ENCODE assay signal across 8 cellular contexts in genomic region chr6:53986165-53986720, GRCh38.
DNase-seq lines count a peak whose midpoint lies in the region; ATAC-seq, FAIRE-seq and TF ChIP-seq lines count a peak whose summit lies in the region.

No MANE protein-coding gene starts in this region.

- no peaks in the 10 kb centered on the region for H3K4me1 ChIP-seq in Loucy (ENCODE audit: insufficient read depth, low read length, poor library complexity, severe bottlenecking)

- TF ChIP-seq CTCF in Loucy (conservative IDR thresholded peaks at IDR 0.05; ENCODE audit: low read length) (peak; percentile 99), SU-DHL-6 (IDR thresholded peaks at IDR 0.05; ENCODE audit: insufficient read depth, low read length, poor library complexity, severe bottlenecking) (peak; percentile 97)

- DNase-seq in COLO829 (ENCODE audit: low spot score): peak; percentile 63
- no peak for DNase-seq in GM19239 (ENCODE audit: insufficient read length, low spot score)
- DNase-seq in head of caudate nucleus: peak in 41 of 42 donors; percentile 9 to 76 (median 53)
- DNase-seq in sciatic nerve (ENCODE audit: low spot score): peak; percentile 76

- peak; percentile 35 for FAIRE-seq in GM19239 (lab: Jason Lieb, UNC)

- H4K20me1 ChIP-seq in Loucy (ENCODE audit: insufficient read depth, low read length, poor library complexity, severe bottlenecking) (no peaks in the 10 kb centered on the region), SU-DHL-6 (ENCODE audit: low read depth, low read length) (no peaks in the 10 kb centered on the region)

- H3K9ac ChIP-seq in Loucy (ENCODE audit: low read depth, low read length, poor library complexity, severe bottlenecking): no peak overlapping the region
- H3K9ac ChIP-seq in SU-DHL-6 (ENCODE audit: low read length): no peak overlapping the region

- H3K9me2 ChIP-seq in Loucy (replicated peaks; ENCODE audit: low read depth, low read length) (no peaks in the 10 kb centered on the region), SU-DHL-6 (replicated peaks; ENCODE audit: insufficient read depth, low read length) (no peaks in the 10 kb centered on the region)

- H3K36me3 ChIP-seq in Loucy (ENCODE audit: insufficient read depth, low read length): no peaks in the 10 kb centered on the region
- no peaks in the 10 kb centered on the region for H3K36me3 ChIP-seq in SU-DHL-6 (ENCODE audit: low read length)

- no peaks in the 10 kb centered on the region for H3F3A ChIP-seq in Loucy (ENCODE audit: low read depth)
- no peaks in the 10 kb centered on the region for H3F3A ChIP-seq in SU-DHL-6 (ENCODE audit: insufficient read depth)

- H3K27ac ChIP-seq in SU-DHL-6 (ENCODE audit: low read depth, low read length): no peak overlapping the region

- H3K4me2 ChIP-seq in Loucy (ENCODE audit: low read depth, low read length, poor library complexity, severe bottlenecking): no peak overlapping the region
- no peak overlapping the region for H3K4me2 ChIP-seq in SU-DHL-6 (ENCODE audit: low read depth, low read length, poor library complexity, severe bottlenecking)

- H2AFZ ChIP-seq in Loucy (ENCODE audit: low read length): no peak overlapping the region
- no peak overlapping the region for H2AFZ ChIP-seq in SU-DHL-6 (ENCODE audit: low read depth, low read length, severe bottlenecking)

- intact Hi-C loops in head of caudate nucleus (cut with DNase I) (loop anchor here (10.0 kb wide), 1 partner anchor 1259 kb away; no protein-coding TSS in a partner anchor), sciatic nerve (cut with DNase I) (no loop called here)

- H3K9me3 ChIP-seq in Loucy (ENCODE audit: insufficient read depth, low read depth, low read length) (no peaks in the 10 kb centered on the region), SU-DHL-6 (ENCODE audit: insufficient read depth, low read length) (no peaks in the 10 kb centered on the region)

- H3K79me2 ChIP-seq in Loucy (ENCODE audit: insufficient read depth, low read length) (no peaks in the 10 kb centered on the region), SU-DHL-6 (ENCODE audit: insufficient read depth, low read length) (no peaks in the 10 kb centered on the region)

- H3K27me3 ChIP-seq in Loucy (ENCODE audit: insufficient read depth, low read length, poor library complexity, severe bottlenecking) (no peaks in the 10 kb centered on the region), SU-DHL-6 (ENCODE audit: low read length) (no peaks in the 10 kb centered on the region)

- ATAC-seq in sciatic nerve (peak; percentile 83), GM18861 (IDR thresholded peaks at IDR 0.05; ENCODE audit: unreplicated experiment) (no peak), HG03196 (IDR thresholded peaks at IDR 0.05; ENCODE audit: unreplicated experiment) (no peak)

- no peak overlapping the region for H3K4me3 ChIP-seq in Loucy (ENCODE audit: low read length, poor library complexity, severe bottlenecking)
- H3K4me3 ChIP-seq in SU-DHL-6 (ENCODE audit: insufficient read depth, low read length, poor library complexity, severe bottlenecking): no peak overlapping the region
